ENCODE assay signal across 9 cellular contexts in genomic region chr20:38377838-38378237, GRCh38. TPM values are rescaled to one million over a fixed set of nuclear protein-coding genes. Genes with fewer than 3 reads are reported as not detected.
"Had no signal": no experiment of that assay in that cellular context is flagged by ENCODE, and none has a peak within 500 bp of the region (broad histone marks: within the 10 kb centered on the region; RNA-seq: fewer than 3 reads in every experiment).

No MANE protein-coding gene starts in this region.

RNA-seq across cellular contexts. Expression of gene LBP, which starts 31.6 kb away (rescaled TPM):
- total RNA-seq: kidney epithelial cell, left colon, lower lobe of right lung, mammary epithelial cell, mesothelial cell of epicardium, mononuclear cell, myocyte had no signal
- polyA plus RNA-seq: immature natural killer cell, keratinocyte, mammary epithelial cell had no signal
